Comparison of ENCODE assay signal across 21 cellular contexts in the genomic region with DNA sequence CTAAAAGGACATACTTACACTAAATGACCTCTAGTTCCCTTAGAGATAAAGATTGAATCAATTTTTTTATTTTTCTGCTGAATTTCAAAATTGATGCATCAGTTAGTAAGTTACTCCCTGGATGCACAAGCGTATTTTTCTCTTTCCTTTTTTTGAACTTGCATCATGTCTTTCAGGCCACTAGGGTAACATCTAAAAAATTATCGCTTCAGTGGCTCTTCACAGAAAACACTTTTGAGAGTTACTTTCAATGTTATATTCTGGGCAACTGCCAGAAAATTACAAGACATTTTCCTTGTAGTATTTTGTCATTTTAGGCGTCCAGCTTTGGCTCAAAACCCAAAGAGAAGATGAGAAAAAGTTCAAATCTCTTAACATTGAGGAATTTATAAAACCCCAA. TPM values are rescaled to one million over a fixed set of nuclear protein-coding genes. Genes with fewer than 3 reads are reported as not detected.
DNase-seq lines count a peak whose midpoint lies in the region; ATAC-seq and TF ChIP-seq lines count a peak whose summit lies in the region.
"Had no signal": no experiment of that assay in that cellular context is flagged by ENCODE, and none has a peak within 500 bp of the region (broad histone marks: within the 10 kb centered on the region; RNA-seq: fewer than 3 reads in every experiment).

No MANE protein-coding gene starts in this region.

- H3K4me3 ChIP-seq in AG04450 (ENCODE audit: low read depth, low read length) (no peak overlapping the region), cardiac fibroblast (replicated peaks in 1 of 2; ENCODE audit: low read depth in 2 of 2, low read length in 2 of 2) (no peak overlapping the region), mesenchymal stem cell (ENCODE audit: insufficient read depth in 1 of 2, low read depth in 1 of 2, low read length in 2 of 2) (no peak overlapping the region)
- H3K4me3 ChIP-seq: coronary artery, vagina had no signal

- no peaks in the 10 kb centered on the region; a peak in 1 of 5 replicates for H3K9me3 Mint-ChIP-seq in H9

- H3K4ac ChIP-seq in H9 (ENCODE audit: low read depth, low read length) (no peak overlapping the region), mesenchymal stem cell (ENCODE audit: low read depth in 1 of 2, low read length in 2 of 2) (no peak overlapping the region)

- H4K20me1 ChIP-seq in H9 (ENCODE audit: control insufficient read depth, insufficient read depth, insufficient read length): no peaks in the 10 kb centered on the region

- no peak overlapping the region for H3K56ac ChIP-seq in H9 (ENCODE audit: insufficient read length, low read depth, low read length)

- H2BK120ac ChIP-seq in H9 (ENCODE audit: low read depth, low read length, poor library complexity, severe bottlenecking) (no peak overlapping the region), mesenchymal stem cell (ENCODE audit: low read depth, low read length) (no peak overlapping the region)

- H2AK5ac ChIP-seq in H9 (ENCODE audit: insufficient read length, low read length) (no peak overlapping the region), mesenchymal stem cell (ENCODE audit: low read length, severe bottlenecking) (no peak overlapping the region)

- H3K14ac ChIP-seq in H9 (ENCODE audit: insufficient read depth, low read length): no peak overlapping the region
- H3K14ac ChIP-seq in mesenchymal stem cell (ENCODE audit: low read length in 2 of 2): no peak overlapping the region

- no peaks in the 10 kb centered on the region for H3K27me3 Mint-ChIP-seq in H9 (ENCODE audit: low read depth)
- H3K27me3 Mint-ChIP-seq: memory B cell had no signal

- H2BK5ac ChIP-seq in H9 (ENCODE audit: insufficient read length, low read length) (no peak overlapping the region), mesenchymal stem cell (ENCODE audit: low read depth, low read length, poor library complexity, severe bottlenecking) (no peak overlapping the region)

- H3K36me3 Mint-ChIP-seq in H9 (ENCODE audit: insufficient read depth in 1 of 3, low read depth in 3 of 3): no peaks in the 10 kb centered on the region
- H3K36me3 Mint-ChIP-seq: CD4-positive, alpha-beta memory T cell; memory B cell; naive thymus-derived CD4-positive, alpha-beta T cell had no signal

- H3K4me1 Mint-ChIP-seq in H9: peaks cover 9 to 17% of the 10 kb centered on the region in 2 experiments
- H3K4me1 Mint-ChIP-seq: memory B cell had no signal

- POLR2A ChIA-PET in AG04450 (lab: Yijun Ruan, JAX): no interaction called here

- H3K27me3 ChIP-seq in AG04450 (ENCODE audit: control insufficient read depth, insufficient read depth, low read length) (no peaks in the 10 kb centered on the region), H9 (ENCODE audit: insufficient read depth, low read length) (no peaks in the 10 kb centered on the region), mesenchymal stem cell (ENCODE audit: control insufficient read depth in 1 of 2, insufficient read depth in 1 of 2, low read length in 2 of 2) (no peaks in the 10 kb centered on the region)
- H3K27me3 ChIP-seq: foreskin keratinocyte, vagina had no signal

- H3K9ac ChIP-seq in H9 (ENCODE audit: extremely low read depth, insufficient read length, low read length) (no peak overlapping the region), mesenchymal stem cell (ENCODE audit: low read length) (no peak overlapping the region)

- no peak for TF ChIP-seq POLR2A in GM18505 (IDR thresholded peaks at IDR 0.05; ENCODE audit: borderline replicate concordance, extremely low read depth, insufficient read depth, insufficient read length)

- no peak overlapping the region for H3K23ac ChIP-seq in H9 (ENCODE audit: insufficient read length, low read depth, low read length)
- H3K23ac ChIP-seq in mesenchymal stem cell (ENCODE audit: low read length in 2 of 2): no peak overlapping the region

- H3K27ac Mint-ChIP-seq in H9: no peak overlapping the region
- H3K27ac Mint-ChIP-seq: CD4-positive, alpha-beta memory T cell; memory B cell; naive thymus-derived CD4-positive, alpha-beta T cell had no signal

- H3K4me2 ChIP-seq in H9 (ENCODE audit: insufficient read depth, insufficient read length, low read length): no peak overlapping the region
- no peak overlapping the region for H3K4me2 ChIP-seq in mesenchymal stem cell (ENCODE audit: low read length, poor library complexity, severe bottlenecking)

- H3K79me1 ChIP-seq in H9 (ENCODE audit: insufficient read depth, low read depth, low read length, poor library complexity, severe bottlenecking): no peaks in the 10 kb centered on the region
- H3K79me1 ChIP-seq in mesenchymal stem cell (replicated peaks; ENCODE audit: low read length, poor library complexity, severe bottlenecking): no peaks in the 10 kb centered on the region

- H2AFZ ChIP-seq in H9 (ENCODE audit: low read length): no peak overlapping the region
- no peak overlapping the region for H2AFZ ChIP-seq in mesenchymal stem cell (ENCODE audit: low read depth, low read length)

- no peak overlapping the region for H3T11ph ChIP-seq in H9 (ENCODE audit: low read length)

- DNase-seq in AG04450 (ENCODE audit: low read depth, low spot score) (no peak), H9 (no peak), cardiac fibroblast (ENCODE audit: low read depth in 2 of 2) (peak; percentile 38 to 50), mesenchymal stem cell (peak; percentile 5), hypothalamus (lab: John Stamatoyannopoulos, UW) (no peak)
- DNase-seq: activated CD4-positive, alpha-beta T cell treated with anti-CD3 and anti-CD28 coated beads for 48 hours; activated effector memory CD4-positive, alpha-beta T cell treated with Interleukin-2 at 50 U/mL for 16 hours; CD4-positive, alpha-beta memory T cell; foreskin keratinocyte; HCEC 1CT; naive thymus-derived CD4-positive, alpha-beta T cell; NCI-H1417 treated with DMSO at 0.1 percent for 48 hours; NCI-H2107; NCI-H510A treated with DMSO at 0.1 percent for 48 hours had no signal

- TF ChIP-seq CTCF in AG04450 (IDR thresholded peaks at IDR 0.05; ENCODE audit: low read depth, low read length) (peak; percentile 26), H9 (conservative IDR thresholded peaks at IDR 0.05) (peak; percentile 26; the same call in 1 of the 3 replicates), cardiac fibroblast (IDR thresholded peaks at IDR 0.05; ENCODE audit: low read depth, low read length) (peak; percentile 37)

- H3K23me2 ChIP-seq in H9 (ENCODE audit: insufficient read length, low read depth, low read length, poor library complexity, severe bottlenecking): no peaks in the 10 kb centered on the region

- H4K91ac ChIP-seq in H9 (ENCODE audit: insufficient read length, low read depth, low read length) (no peak overlapping the region), mesenchymal stem cell (ENCODE audit: low read length) (no peak overlapping the region)

- ATAC-seq in GM18505 (IDR thresholded peaks at IDR 0.05; ENCODE audit: unreplicated experiment) (no peak), HG03439 (IDR thresholded peaks at IDR 0.05; ENCODE audit: unreplicated experiment) (no peak), HG03520 (IDR thresholded peaks at IDR 0.05; ENCODE audit: unreplicated experiment) (no peak)
- ATAC-seq: foreskin keratinocyte; HepG2; naive thymus-derived CD4-positive, alpha-beta T cell had no signal

- no peaks in the 10 kb centered on the region for H3K36me3 ChIP-seq in mesenchymal stem cell (ENCODE audit: control insufficient read depth in 1 of 2, insufficient read depth in 2 of 2, low read depth in 1 of 2, low read length in 2 of 2)
- H3K36me3 ChIP-seq: vagina had no signal

- H3K4me1 ChIP-seq in H9 (ENCODE audit: insufficient read depth, low read length): peaks cover 3% of the 10 kb centered on the region; the same call in 1 of the 2 replicates
- H3K4me1 ChIP-seq in mesenchymal stem cell (ENCODE audit: control insufficient read depth, insufficient read depth, low read depth, low read length): no peaks in the 10 kb centered on the region
- H3K4me1 ChIP-seq: foreskin keratinocyte, vagina had no signal

- CTCF ChIA-PET in AG04450 (lab: Charles Lee): no interaction called here

- no peak overlapping the region for H2BK12ac ChIP-seq in H9 (ENCODE audit: insufficient read length, low read depth, low read length)
- H2BK12ac ChIP-seq in mesenchymal stem cell (ENCODE audit: low read length in 2 of 2): no peak overlapping the region

- H2BK20ac ChIP-seq in H9 (ENCODE audit: low read depth, low read length, poor library complexity, severe bottlenecking): no peak overlapping the region

- H3K9me3 ChIP-seq in AG04450 (ENCODE audit: control insufficient read depth, insufficient read depth, low read length): no peaks in the 10 kb centered on the region
- no peaks in the 10 kb centered on the region for H3K9me3 ChIP-seq in H9 (ENCODE audit: control insufficient read depth, low read depth, low read length)
- peaks cover 3% of the 10 kb centered on the region for H3K9me3 ChIP-seq in mesenchymal stem cell (ENCODE audit: control insufficient read depth, low read length)
- H3K9me3 ChIP-seq: vagina had no signal

- H4K5ac ChIP-seq in H9 (ENCODE audit: insufficient read length, low read depth, low read length): no peak overlapping the region

- H3K27ac ChIP-seq in AG04450 (ENCODE audit: low read depth, low read length) (no peak overlapping the region), H9 (ENCODE audit: insufficient read length, low read depth, low read length) (no peak overlapping the region), mesenchymal stem cell (ENCODE audit: low read length, poor library complexity, severe bottlenecking) (no peak overlapping the region)
- H3K27ac ChIP-seq: coronary artery, foreskin keratinocyte, vagina had no signal

- H3K79me2 ChIP-seq in H9 (ENCODE audit: insufficient read depth, low read length): no peaks in the 10 kb centered on the region

- H4K8ac ChIP-seq in H9 (replicated peaks; ENCODE audit: insufficient read length, low read depth, low read length) (no peak overlapping the region), mesenchymal stem cell (ENCODE audit: low read length) (no peak overlapping the region)

- H2BK15ac ChIP-seq in H9 (ENCODE audit: low read depth, low read length) (no peak overlapping the region), mesenchymal stem cell (ENCODE audit: low read depth, poor library complexity, severe bottlenecking) (no peak overlapping the region)

- no CpG with 5 or more reads among the region's 3 CpGs for WGBS in H9 (ENCODE audit: extremely low coverage, insufficient read length, low lambda C conversion rate)
- 100% methylated on average over 1 of the region's 3 CpGs for WGBS in mesenchymal stem cell

- H3K4me3 Mint-ChIP-seq in H9: no peak overlapping the region
- H3K4me3 Mint-ChIP-seq: CD4-positive, alpha-beta memory T cell; memory B cell; naive thymus-derived CD4-positive, alpha-beta T cell had no signal

- no peak overlapping the region for H3K18ac ChIP-seq in H9 (ENCODE audit: insufficient read length, low read depth, low read length)
- no peak overlapping the region for H3K18ac ChIP-seq in mesenchymal stem cell (ENCODE audit: low read depth in 1 of 2, low read length in 2 of 2)

RNA-seq across cellular contexts. Expression of a gene that starts 59.8 kb away (rescaled TPM):
- polyA plus RNA-seq in AG04450 (2011; rRNA removed): 40.0 and 55.2 TPM in 2 replicates
- polyA minus RNA-seq in AG04450 (2011; rRNA and poly(A)+ RNA removed): 73.1 and 128 TPM in 2 replicates
- total RNA-seq in H9 (2021): 5.3 and 6.0 TPM in 2 replicates
- polyA plus RNA-seq in mesenchymal stem cell (2013, experiment 1 of 2): 7.9 TPM
- 7.8 TPM for polyA plus RNA-seq in mesenchymal stem cell (2013, experiment 2 of 2)

Comparison
In these comparisons a context has a peak if more than half of its experiments do, and no peak if none do; other contexts are left out.
1. DNase-seq: peak in cardiac fibroblast (2 of 2) and mesenchymal stem cell (single experiment); none in AG04450 (single experiment), H9 (single experiment) and hypothalamus (0 of 51).
2. Peak in every context shown above with its lines, with median percentiles within 50 percentile points of each other: CTCF ChIP-seq.